ENCODE assay signal across 8 cellular contexts in genomic region chr2:24164416-24164973, GRCh38. TPM values are rescaled to one million over a fixed set of nuclear protein-coding genes. Genes with fewer than 3 reads are reported as not detected.
DNase-seq lines count a peak whose midpoint lies in the region; ATAC-seq and TF ChIP-seq lines count a peak whose summit lies in the region.

No MANE protein-coding gene starts in this region.

- DNase-seq in activated effector memory CD4-positive, alpha-beta T cell treated with anti-CD3 and anti-CD28 coated beads, Interleukin-2, amount 50 U/mL, for 16 hours: peak; percentile 70
- DNase-seq in activated effector memory CD4-positive, alpha-beta T cell treated with Interleukin-2 at 50 U/mL for 16 hours: no peak
- DNase-seq in RWPE1 (ENCODE audit: low spot score): peak; percentile 39
- peak in 3 of 7 donors; percentile 8 to 37 (median 25) for DNase-seq in adrenal gland
- peak; percentile 40 to 76 for DNase-seq in left lung
- peak; percentile 25 for DNase-seq in testis
- no peak for DNase-seq in DMS79 treated with DMSO at 0.1 percent for 48 hours (lab: John Stamatoyannopoulos, UW)

- H3K27me3 ChIP-seq in adrenal gland (no peaks in the 10 kb centered on the region), left lung (no peaks in the 10 kb centered on the region), testis (no peaks in the 10 kb centered on the region)

- H3K36me3 ChIP-seq in adrenal gland (replicated peaks in 1 of 2) (no peaks in the 10 kb centered on the region), left lung (no peaks in the 10 kb centered on the region), testis (ENCODE audit: low read depth, missing control alignments) (no peaks in the 10 kb centered on the region)

- intact Hi-C loops in adrenal gland (cut with DNase I) (no loop called here), left lung (cut with DNase I) (no loop called here), testis (cut with DNase I; ENCODE audit: low total_unique reads) (no loop called here)

- TF ChIP-seq CTCF in RWPE1 (conservative IDR thresholded peaks at IDR 0.05; ENCODE audit: low read depth) (peak; percentile 57), adrenal gland (IDR thresholded peaks at IDR 0.05) (peak; percentile 38 to 69 (median 44)), left lung (IDR thresholded peaks at IDR 0.05) (peak; percentile 34 to 37), testis (IDR thresholded peaks at IDR 0.05) (peak in 1 of 3 experiments; percentile 21)

- H3K4me1 ChIP-seq in adrenal gland (replicated peaks in 1 of 2) (no peaks in the 10 kb centered on the region), left lung (no peaks in the 10 kb centered on the region), testis (no peaks in the 10 kb centered on the region)

- H3K9me3 ChIP-seq in adrenal gland (replicated peaks in 1 of 3) (no peaks in the 10 kb centered on the region), left lung (no peaks in the 10 kb centered on the region), testis (no peaks in the 10 kb centered on the region)

- CTCF ChIA-PET in RWPE1 (lab: Yijun Ruan, JAX): interaction anchor here (0.7 to 0.8 kb wide), 3 partner anchors 10 to 222 kb away, joined by 3 to 8 read pairs (median 4); no protein-coding TSS in a partner anchor

- TF ChIP-seq POLR2A in adrenal gland (IDR thresholded peaks at IDR 0.05) (no peak), testis (IDR thresholded peaks at IDR 0.05) (no peak)

- POLR2A ChIA-PET in RWPE1 (lab: Yijun Ruan, JAX; ENCODE audit: low non-redundant PET): no interaction called here

- no peak overlapping the region for H3K4me3 ChIP-seq in adrenal gland
- H3K4me3 ChIP-seq in left lung: no peak overlapping the region
- H3K4me3 ChIP-seq in testis: no peak overlapping the region

- ATAC-seq in HG02938 (IDR thresholded peaks at IDR 0.05; ENCODE audit: unreplicated experiment) (peak; percentile 65), left lung (peak; percentile 73)

- WGBS in adrenal gland, 4 donors: 52 to 60% (median 59%) methylated on average over 5 to 8 of the region's 8 CpGs
- 55 to 86% methylated on average over 6 to 8 of the region's 8 CpGs for WGBS in testis, 2 donors

- H3K27ac ChIP-seq in RWPE1: no peak overlapping the region
- H3K27ac ChIP-seq in adrenal gland: no peak overlapping the region
- no peak overlapping the region for H3K27ac ChIP-seq in left lung
- no peak overlapping the region for H3K27ac ChIP-seq in testis

RNA-seq across cellular contexts. Expression of gene FAM228A, which starts 10.4 kb away (rescaled TPM):
- total RNA-seq in adrenal gland (1 to 10 TPM in 2 of 8 donors, under 1 TPM in 6; 0.28 to 2.4 (median 0.71) TPM), left lung (1 to 10 TPM in 1 of 2 donors, under 1 TPM in 1; 0.41 to 3.4 TPM), testis (10 to 100 TPM; 29.7 to 33.4 TPM)
- polyA plus RNA-seq in adrenal gland (1 to 10 TPM in 2 of 3 donors, under 1 TPM in 1; 0.64 to 2.4 (median 1.6) TPM), testis (ENCODE audit: insufficient read depth, low read depth, low replicate concordance) (72.4 TPM)

RNA-seq across cellular contexts. Expression of gene FAM228B, which starts 41.2 kb away (rescaled TPM):
- total RNA-seq in adrenal gland: 10 to 100 TPM in 7 of 8 donors, 1 to 10 TPM in 1; 1.9 to 33.0 (median 26.8) TPM
- polyA plus RNA-seq in adrenal gland: 100 to 1,000 TPM in 1 of 3 donors, 10 to 100 TPM in 2; 18.8 to 141 (median 66.3) TPM
- total RNA-seq in left lung: 10 to 100 TPM; 18.2 to 20.5 TPM
- 10 to 100 TPM; 45.3 to 56.2 TPM for total RNA-seq in testis
- polyA plus RNA-seq in testis (ENCODE audit: insufficient read depth, low read depth, low replicate concordance): 47.1 TPM

RNA-seq across cellular contexts. Expression of gene PFN4, which starts 41.4 kb away (rescaled TPM):
- total RNA-seq in adrenal gland (1 to 10 TPM in 1 of 8 donors, under 1 TPM in 4, not detected in 3; 0.41 to 1.2 (median 0.79) TPM), left lung (1 to 10 TPM in 1 of 2 donors, under 1 TPM in 1; 0.29 to 1.3 TPM), testis (10 to 100 TPM; 39.8 to 62.8 TPM)
- polyA plus RNA-seq in adrenal gland (1 to 10 TPM in 1 of 3 donors, under 1 TPM in 2; 0.82 to 2.7 (median 0.84) TPM), testis (ENCODE audit: insufficient read depth, low read depth, low replicate concordance) (248 TPM)

Comparison
In these comparisons a context has a peak if more than half of its experiments do, and no peak if none do; other contexts are left out.
1. DNase-seq: peak in activated effector memory CD4-positive, alpha-beta T cell treated with anti-CD3 and anti-CD28 coated beads, Interleukin-2, amount 50 U/mL, for 16 hours (single experiment), RWPE1 (single experiment), left lung (2 of 2) and testis (single experiment); none in activated effector memory CD4-positive, alpha-beta T cell treated with Interleukin-2 at 50 U/mL for 16 hours (single experiment) and DMS79 treated with DMSO at 0.1 percent for 48 hours (single experiment).
2. RNA of gene FAM228A, which starts 10.4 kb away (total RNA-seq): 29.7 to 33.4 TPM in testis; 0.41 to 3.4 TPM in left lung and 0.28 to 2.4 TPM in adrenal gland; every median in the first group is over 4 times any median in the second.
3. RNA of gene PFN4, which starts 41.4 kb away (total RNA-seq): 39.8 to 62.8 TPM in testis; 0.29 to 1.3 TPM in left lung and 0.41 to 1.2 TPM in adrenal gland; every median in the first group is over 10 times any median in the second.